Comparison of ENCODE assay signal across 18 cellular contexts in genomic region chr15:77815015-77815414, GRCh38.
A peak's percentile ranks its signal among the peaks of the same experiment; 100 is the strongest.
DNase-seq lines count a peak whose midpoint lies in the region; FAIRE-seq and TF ChIP-seq lines count a peak whose summit lies in the region.
"Had no signal": no experiment of that assay in that cellular context is flagged by ENCODE, and none has a peak within 500 bp of the region (broad histone marks: within the 10 kb centered on the region; RNA-seq: fewer than 3 reads in every experiment).

No MANE protein-coding gene starts in this region.

- no peak overlapping the region for H3K27ac ChIP-seq in neuronal stem cell (replicated peaks; ENCODE audit: low read length)
- H3K27ac ChIP-seq: BLaER1 treated with 17β-estradiol and CSF1 and Interleukin-3, amounts not matched to agents 10 nM and 100 nM had no signal

- peak overlapping the region; percentile 49 for H3K18ac ChIP-seq in neuronal stem cell (ENCODE audit: low read length)

- FAIRE-seq in GM12891 (lab: Jason Lieb, UNC): no peak
- FAIRE-seq: G401.6, GM19239 had no signal

- no peaks in the 10 kb centered on the region for H3K36me3 ChIP-seq in neuronal stem cell (replicated peaks in 1 of 2; ENCODE audit: control insufficient read depth in 2 of 2, insufficient read depth in 2 of 2, low read length in 2 of 2)
- H3K36me3 ChIP-seq: BLaER1 treated with 17β-estradiol and CSF1 and Interleukin-3, amounts not matched to agents 10 nM and 100 nM had no signal

- peak overlapping the region; percentile 79 for H2BK5ac ChIP-seq in neuronal stem cell (ENCODE audit: low read length)

- H3K14ac ChIP-seq in neuronal stem cell (ENCODE audit: low read length): no peak overlapping the region

- peak overlapping the region; percentile 68 for H2BK15ac ChIP-seq in neuronal stem cell (ENCODE audit: low read length)

- peak; percentile 45 for DNase-seq in DMS 273 treated with DMSO at 0.1 percent for 48 hours (lab: John Stamatoyannopoulos, UW)
- peak; percentile 43 for DNase-seq in NCI-H1694 treated with DMSO at 0.1 percent for 48 hours (lab: John Stamatoyannopoulos, UW)
- peak; percentile 69 for DNase-seq in NCI-H69 (lab: John Stamatoyannopoulos, UW)
- no peak for DNase-seq in neuronal stem cell (ENCODE audit: low spot score)
- no peak for DNase-seq in GM12891 (ENCODE audit: insufficient read length, low spot score)
- DNase-seq in CD1c-positive myeloid dendritic cell (ENCODE audit: extremely low spot score): no peak
- DNase-seq in iPS-NIHi7 (ENCODE audit: extremely low spot score): no peak
- DNase-seq: ACHN; Calu3; CD4-positive, alpha-beta T cell; DMS153; DMS79 treated with DMSO at 0.1 percent for 48 hours; EL; HCEC 1CT; IMR-90 had no signal

- TF ChIP-seq POLR2A in GM12891 (IDR thresholded peaks at IDR 0.05; ENCODE audit: low read depth, low read length): no peak

- H3K4me2 ChIP-seq in neuronal stem cell (ENCODE audit: insufficient read depth, low read length, poor library complexity, severe bottlenecking): no peak overlapping the region
- H3K4me2 ChIP-seq: BLaER1 treated with 17β-estradiol and CSF1 and Interleukin-3, amounts not matched to agents 10 nM and 100 nM had no signal

- WGBS in neuronal stem cell (ENCODE audit: extremely low coverage in 2 of 2, insufficient read length in 2 of 2, insufficient replicate concordance in 1 of 2), 2 donors: no CpG with 5 or more reads among the region's 7 CpGs

- no peak overlapping the region for H4K91ac ChIP-seq in neuronal stem cell (ENCODE audit: low read depth, low read length, poor library complexity)

- H3K9ac ChIP-seq in neuronal stem cell (ENCODE audit: low read depth, low read length, poor library complexity): no peak overlapping the region
- H3K9ac ChIP-seq: BLaER1 treated with 17β-estradiol and CSF1 and Interleukin-3, amounts not matched to agents 10 nM and 100 nM had no signal

- H3K79me1 ChIP-seq in neuronal stem cell (ENCODE audit: low read depth, low read length): no peaks in the 10 kb centered on the region

- H2AFZ ChIP-seq in neuronal stem cell (ENCODE audit: low read length): no peak overlapping the region

- peak overlapping the region; percentile 45 for H3K23ac ChIP-seq in neuronal stem cell (ENCODE audit: low read depth, low read length, poor library complexity)

- no peak overlapping the region for H3K4me3 ChIP-seq in neuronal stem cell (ENCODE audit: low read length in 2 of 2)
- H3K4me3 ChIP-seq: BLaER1 treated with 17β-estradiol and CSF1 and Interleukin-3, amounts not matched to agents 10 nM and 100 nM had no signal

- H3K4me1 ChIP-seq in neuronal stem cell (ENCODE audit: control insufficient read depth in 2 of 2, insufficient read depth in 1 of 2, low read depth in 1 of 2, low read length in 2 of 2): peaks cover 12 to 26% of the 10 kb centered on the region in 2 donors

- H3K9me3 ChIP-seq in neuronal stem cell (replicated peaks in 1 of 2; ENCODE audit: control insufficient read depth in 2 of 2, insufficient read depth in 1 of 2, low read depth in 1 of 2, low read length in 2 of 2): no peaks in the 10 kb centered on the region
- H3K9me3 ChIP-seq: BLaER1 treated with 17β-estradiol and CSF1 and Interleukin-3, amounts not matched to agents 10 nM and 100 nM had no signal

- H2BK12ac ChIP-seq in neuronal stem cell (ENCODE audit: low read length): peak overlapping the region; percentile 16

- H2BK120ac ChIP-seq in neuronal stem cell (ENCODE audit: low read depth, low read length): peak overlapping the region; percentile 89

- peaks cover 10 to 63% (median 22%) of the 10 kb centered on the region in 3 experiments for H3K27me3 ChIP-seq in neuronal stem cell (ENCODE audit: control insufficient read depth in 3 of 3, insufficient read depth in 3 of 3, low read depth in 1 of 3, low read length in 3 of 3)

- H4K8ac ChIP-seq in neuronal stem cell (ENCODE audit: low read depth, low read length): no peak overlapping the region

- peak overlapping the region; percentile 96 for H2AK5ac ChIP-seq in neuronal stem cell (ENCODE audit: low read depth, low read length)

- no peak overlapping the region for H3K4ac ChIP-seq in neuronal stem cell (ENCODE audit: low read length)

TF ChIP-seq in GM12891, 5 proteins besides CTCF, POLR2A, EP300 and RAD21:
- no peak for TF ChIP-seq TAF1 (IDR thresholded peaks at IDR 0.05; ENCODE audit: low read depth, low read length)
- TF ChIP-seq POU2F2 (IDR thresholded peaks at IDR 0.05; ENCODE audit: low read depth, low read length): no peak
- no peak for TF ChIP-seq POLR2AphosphoS5 (IDR thresholded peaks at IDR 0.05; ENCODE audit: low read depth, low read length)
- no peak for TF ChIP-seq PAX5 (IDR thresholded peaks at IDR 0.05; ENCODE audit: insufficient read depth, low read length, severe bottlenecking)
- TF ChIP-seq SPI1 (IDR thresholded peaks at IDR 0.05; ENCODE audit: low read depth, low read length): no peak

Comparison
In these comparisons a context has a peak if more than half of its experiments do, and no peak if none do; other contexts are left out.
1. DNase-seq: peak in DMS 273 treated with DMSO at 0.1 percent for 48 hours (single experiment), NCI-H1694 treated with DMSO at 0.1 percent for 48 hours (single experiment) and NCI-H69 (single experiment); none in neuronal stem cell (single experiment), GM12891 (single experiment), CD1c-positive myeloid dendritic cell (single experiment) and iPS-NIHi7 (single experiment).